Comparison of ENCODE assay signal across 1 cellular context in the genomic region with DNA sequence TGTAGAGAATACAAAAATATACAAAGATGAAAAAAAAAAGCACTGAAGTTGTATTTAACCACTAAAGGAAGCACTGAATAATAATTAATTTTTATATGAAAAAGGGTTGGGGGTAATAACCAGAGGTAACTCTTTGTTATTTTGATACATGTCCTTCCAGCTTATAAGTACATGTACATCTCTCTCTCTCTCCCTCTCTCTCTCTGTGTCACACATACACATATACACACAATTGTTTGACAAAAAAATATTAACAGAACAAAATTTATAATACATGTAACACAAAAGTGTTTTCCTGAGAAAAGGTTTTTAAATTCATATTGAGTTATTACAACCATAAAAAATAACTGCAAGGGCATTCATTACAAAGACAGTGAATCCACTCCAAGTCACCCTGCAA.
TF ChIP-seq lines count a peak whose summit lies in the region.

No MANE protein-coding gene starts in this region.

TF ChIP-seq in A549, 52 proteins besides CTCF, POLR2A, EP300 and RAD21 (continued from another document):
- no peak for TF ChIP-seq CBX8 (IDR thresholded peaks at IDR 0.05)
